17 cellular contexts compared by ENCODE assay signal in the genomic region with DNA sequence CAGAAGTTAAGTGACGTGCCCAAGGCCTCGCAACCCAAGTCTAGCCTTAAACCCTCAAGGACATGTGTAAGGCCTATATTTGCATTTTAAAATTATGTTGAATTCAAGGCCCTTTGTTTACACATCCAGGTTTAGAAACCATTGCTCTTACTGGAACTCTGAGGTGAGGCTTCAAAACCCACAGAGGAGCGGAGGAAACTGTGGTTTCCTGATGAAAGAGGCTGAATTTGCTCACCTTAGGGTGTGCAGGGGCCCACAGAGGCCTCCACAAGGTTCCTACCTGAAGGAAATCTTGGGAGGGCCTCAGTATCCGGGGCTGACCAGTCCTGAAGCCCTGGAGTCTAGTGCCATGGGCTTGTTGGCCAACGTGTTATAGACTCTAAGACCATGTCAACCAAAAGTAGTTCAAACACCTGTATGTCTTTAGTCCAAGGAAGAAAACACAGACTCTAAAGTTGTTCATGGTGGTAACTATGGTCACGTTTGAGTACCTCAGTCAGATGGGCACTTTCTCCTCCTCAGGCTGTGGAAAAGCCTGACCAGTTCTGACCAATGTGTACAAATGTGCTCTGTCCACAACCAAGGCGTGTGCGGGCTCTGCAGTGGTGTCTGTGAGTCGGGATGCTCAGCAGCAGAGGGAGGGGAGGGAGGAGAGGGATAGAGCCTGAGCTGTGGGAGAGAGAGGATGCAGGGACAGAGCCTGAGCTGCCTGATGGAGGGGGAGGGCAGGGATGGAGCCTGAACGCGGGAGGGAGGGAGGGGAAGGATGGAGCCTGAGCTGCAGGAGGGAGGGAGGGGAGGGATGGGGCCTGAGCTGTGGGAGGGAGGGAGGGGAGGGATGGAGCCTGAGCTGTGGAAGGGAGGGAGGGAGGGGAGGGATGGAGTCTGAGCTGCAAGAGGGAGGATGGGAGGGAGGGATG.
DNase-seq lines count a peak whose midpoint lies in the region; ATAC-seq, FAIRE-seq and TF ChIP-seq lines count a peak whose summit lies in the region.
"Had no signal": no experiment of that assay in that cellular context is flagged by ENCODE, and none has a peak within 500 bp of the region (broad histone marks: within the 10 kb centered on the region; RNA-seq: fewer than 3 reads in every experiment).

No MANE protein-coding gene starts in this region.

- no peak overlapping the region for H3K9ac ChIP-seq in HepG2 (ENCODE audit: insufficient read depth, low read depth, low read length)

- peaks cover 52% of the 10 kb centered on the region for H3K4me1 ChIP-seq in HepG2 (ENCODE audit: insufficient read depth, low read length)
- peaks cover 0 to 7% (median 0%) of the 10 kb centered on the region in 4 donors for H3K4me1 ChIP-seq in right lobe of liver

- peaks cover 23% of the 10 kb centered on the region for H3K27me3 Mint-ChIP-seq in activated T-helper 2 cell treated with anti-CD3 and anti-CD28 coated beads, Interferon-gamma antibody, Interleukin-2, Interleukin-4, amounts not matched to agents 10 μg/mL and 5 μg/mL and 100 μg/mL, durations not matched to agents 14 hours and 24 hours and 36 hours (ENCODE audit: low read depth)

- peaks cover 8% of the 10 kb centered on the region for H3K4me1 Mint-ChIP-seq in activated T-helper 2 cell treated with anti-CD3 and anti-CD28 coated beads, Interferon-gamma antibody, Interleukin-2, Interleukin-4, amounts not matched to agents 10 μg/mL and 5 μg/mL and 100 μg/mL, durations not matched to agents 14 hours and 24 hours and 36 hours (ENCODE audit: low read depth)
- H3K4me1 Mint-ChIP-seq in stimulated activated effector memory CD8-positive, alpha-beta T cell treated with anti-CD3 and anti-CD28 coated beads, Interleukin-12 subunit alpha, Interleukin-12 subunit beta, amount 100 ng/mL, for 72 hours = peaks cover 10% of the 10 kb centered on the region

- no TSS peak for BruUV-seq in HepG2 (replicated peaks; lab: Mats Ljungman, UMichigan)

- no peaks in the 10 kb centered on the region for H3K36me3 ChIP-seq in HepG2 (replicated peaks in 1 of 2; ENCODE audit: control insufficient read depth in 1 of 2, insufficient read depth in 2 of 2, low read length in 2 of 2)
- no peaks in the 10 kb centered on the region for H3K36me3 ChIP-seq in right lobe of liver
- H3K36me3 ChIP-seq: spleen had no signal

- POLR2A ChIA-PET in HepG2 (lab: Yijun Ruan, JAX) (no interaction called here), HEK293T (lab: Yijun Ruan, JAX) (no interaction called here)

- H3K27me3 ChIP-seq in HepG2 (ENCODE audit: control insufficient read depth in 1 of 2, insufficient read depth in 2 of 2, low read length in 2 of 2) = peaks cover 0 to under 1% of the 10 kb centered on the region in 2 experiments; a peak in 1 of 5 replicates
- H3K27me3 ChIP-seq in right lobe of liver = no peaks in the 10 kb centered on the region

- CTCF ChIA-PET in HepG2 (lab: Yijun Ruan, JAX; ENCODE audit: low intra/inter-chr PET ratio, low total read pairs) = no interaction called here
- CTCF ChIA-PET in HEK293T (lab: Yijun Ruan, JAX) = no interaction called here

- no peak for DNase-seq in HepG2 (ENCODE audit: low spot score)
- no peak for DNase-seq in right lobe of liver
- DNase-seq in activated T-helper 2 cell treated with anti-CD3 and anti-CD28 coated beads, Interferon-gamma antibody, Interleukin-2, Interleukin-4, amounts not matched to agents 10 μg/mL and 5 μg/mL and 100 μg/mL, durations not matched to agents 14 hours and 24 hours and 36 hours (ENCODE audit: low spot score) = peak; percentile 23
- no peak for DNase-seq in stimulated activated effector memory CD8-positive, alpha-beta T cell treated with anti-CD3 and anti-CD28 coated beads, Interleukin-12 subunit alpha, Interleukin-12 subunit beta, amount 100 ng/mL, for 72 hours (ENCODE audit: low spot score in 2 of 2)
- DNase-seq in globus pallidus (ENCODE audit: low spot score) = no peak
- no peak for DNase-seq in left colon
- no peak for DNase-seq in HEK293T (ENCODE audit: extremely low spot score)
- DNase-seq: activated CD4-positive, CD25-positive, alpha-beta regulatory T cell; cerebellar nuclear complex; DMS 273 treated with DMSO at 0.1 percent for 48 hours; kidney; NCI-H2227 treated with DMSO at 0.1 percent for 48 hours; PC-9; trophoblast cell had no signal

- intact Hi-C loops in HepG2 (cut with micrococcal nuclease; ENCODE audit: unreplicated experiment) (no loop called here), right lobe of liver (cut with DNase I) (no loop called here), left colon (cut with DNase I, micrococcal nuclease) (no loop called here)
- intact Hi-C loops in activated T-helper 2 cell treated with anti-CD3 and anti-CD28 coated beads, Interferon-gamma antibody, Interleukin-2, Interleukin-4, amounts not matched to agents 10 μg/mL and 5 μg/mL and 100 μg/mL, durations not matched to agents 14 hours and 24 hours and 36 hours (cut with micrococcal nuclease) = no loop called here

- H3K9me3 Mint-ChIP-seq in activated T-helper 2 cell treated with anti-CD3 and anti-CD28 coated beads, Interferon-gamma antibody, Interleukin-2, Interleukin-4, amounts not matched to agents 10 μg/mL and 5 μg/mL and 100 μg/mL, durations not matched to agents 14 hours and 24 hours and 36 hours = no peaks in the 10 kb centered on the region
- no peaks in the 10 kb centered on the region for H3K9me3 Mint-ChIP-seq in stimulated activated effector memory CD8-positive, alpha-beta T cell treated with anti-CD3 and anti-CD28 coated beads, Interleukin-12 subunit alpha, Interleukin-12 subunit beta, amount 100 ng/mL, for 72 hours

- no peaks in the 10 kb centered on the region for H3K36me3 Mint-ChIP-seq in activated T-helper 2 cell treated with anti-CD3 and anti-CD28 coated beads, Interferon-gamma antibody, Interleukin-2, Interleukin-4, amounts not matched to agents 10 μg/mL and 5 μg/mL and 100 μg/mL, durations not matched to agents 14 hours and 24 hours and 36 hours (ENCODE audit: low read depth)
- no peaks in the 10 kb centered on the region for H3K36me3 Mint-ChIP-seq in stimulated activated effector memory CD8-positive, alpha-beta T cell treated with anti-CD3 and anti-CD28 coated beads, Interleukin-12 subunit alpha, Interleukin-12 subunit beta, amount 100 ng/mL, for 72 hours

- no peak overlapping the region for H3K4me3 Mint-ChIP-seq in activated T-helper 2 cell treated with anti-CD3 and anti-CD28 coated beads, Interferon-gamma antibody, Interleukin-2, Interleukin-4, amounts not matched to agents 10 μg/mL and 5 μg/mL and 100 μg/mL, durations not matched to agents 14 hours and 24 hours and 36 hours (ENCODE audit: low read depth)
- H3K4me3 Mint-ChIP-seq in stimulated activated effector memory CD8-positive, alpha-beta T cell treated with anti-CD3 and anti-CD28 coated beads, Interleukin-12 subunit alpha, Interleukin-12 subunit beta, amount 100 ng/mL, for 72 hours = no peak overlapping the region

- TF ChIP-seq POLR2A in HepG2 (IDR thresholded peaks at IDR 0.05; ENCODE audit: insufficient read depth in 1 of 2, low read depth in 2 of 2, low read length in 2 of 2) = no peak
- TF ChIP-seq POLR2A in right lobe of liver (IDR thresholded peaks at IDR 0.05) = no peak

- H4K20me1 ChIP-seq in HepG2 (ENCODE audit: insufficient read depth, low read length) = no peaks in the 10 kb centered on the region

- WGBS in HepG2 (ENCODE audit: low lambda C conversion rate) = 41% methylated on average over 9 of the region's 11 CpGs
- WGBS in right lobe of liver (ENCODE audit: insufficient coverage, low coverage, low lambda C conversion rate, missing lambda C conversion rate) = 65% methylated on average over 10 of the region's 11 CpGs

- no peak overlapping the region for H3K27ac ChIP-seq in HepG2 (ENCODE audit: extremely low read length, insufficient read depth, low read length)
- no peak overlapping the region for H3K27ac ChIP-seq in right lobe of liver
- H3K27ac ChIP-seq: epithelial cell of prostate, PC-9, spleen had no signal

- no peak overlapping the region for H3K27ac Mint-ChIP-seq in activated T-helper 2 cell treated with anti-CD3 and anti-CD28 coated beads, Interferon-gamma antibody, Interleukin-2, Interleukin-4, amounts not matched to agents 10 μg/mL and 5 μg/mL and 100 μg/mL, durations not matched to agents 14 hours and 24 hours and 36 hours
- no peak overlapping the region for H3K27ac Mint-ChIP-seq in stimulated activated effector memory CD8-positive, alpha-beta T cell treated with anti-CD3 and anti-CD28 coated beads, Interleukin-12 subunit alpha, Interleukin-12 subunit beta, amount 100 ng/mL, for 72 hours

- H3K79me2 ChIP-seq in HepG2 (ENCODE audit: insufficient read depth, low read length) = no peaks in the 10 kb centered on the region

- no peak for FAIRE-seq in HepG2 (lab: Jason Lieb, UNC)
- FAIRE-seq: kidney had no signal

- H3K4me3 ChIP-seq in HepG2 (replicated peaks in 1 of 3; ENCODE audit: insufficient read depth in 1 of 3, low read depth in 2 of 3, low read length in 3 of 3) = no peak overlapping the region
- H3K4me3 ChIP-seq in right lobe of liver = no peak overlapping the region
- H3K4me3 ChIP-seq: PC-9 had no signal

- no peak overlapping the region for H2AFZ ChIP-seq in HepG2 (ENCODE audit: low read length)
- H2AFZ ChIP-seq: PC-9 had no signal

- no peaks in the 10 kb centered on the region for H3K9me3 ChIP-seq in HepG2 (ENCODE audit: low read length)
- H3K9me3 ChIP-seq in right lobe of liver = no peaks in the 10 kb centered on the region
- H3K9me3 ChIP-seq: spleen had no signal

- TF ChIP-seq CTCF in HepG2 (CRISPR knock-in tag; IDR thresholded peaks at IDR 0.05) = no peak
- no peak for TF ChIP-seq CTCF in right lobe of liver (IDR thresholded peaks at IDR 0.05)

- TF ChIP-seq EP300 in HepG2 (IDR thresholded peaks at IDR 0.05; ENCODE audit: low read depth in 2 of 2, low read length in 2 of 2) (no peak), HepG2 (CRISPR knock-in tag; IDR thresholded peaks at IDR 0.05; ENCODE audit: borderline replicate concordance) (no peak)

- no peak for TF ChIP-seq RAD21 in HepG2 (CRISPR knock-in tag; IDR thresholded peaks at IDR 0.05)

- in situ Hi-C loops in HepG2 (cut with HindIII; ENCODE audit: extremely low pct_ligation_motif_present, low pct_unique_long_range_greater_than_20kb) = no loop called here

- no peak for ATAC-seq in HepG2
- no peak for ATAC-seq in right lobe of liver
- peak; percentile 60 for ATAC-seq in HG02885 (IDR thresholded peaks at IDR 0.05; ENCODE audit: poor library complexity, unreplicated experiment)
- ATAC-seq in stimulated activated effector memory CD8-positive, alpha-beta T cell treated with anti-CD3 and anti-CD28 coated beads, Interleukin-12 subunit alpha, Interleukin-12 subunit beta, amount 100 ng/mL, for 72 hours = peak; percentile 72
- no peak for ATAC-seq in left colon

- H3K4me2 ChIP-seq in HepG2 (ENCODE audit: low read depth, low read length) = no peak overlapping the region
- H3K4me2 ChIP-seq: PC-9 had no signal

TF ChIP-seq in HEK293T, 16 proteins besides CTCF, POLR2A, EP300 and RAD21 (continues in another document):
- TF ChIP-seq LEF1 (IDR thresholded peaks at IDR 0.05; ENCODE audit: borderline replicate concordance) = no peak
- TF ChIP-seq BHLHE40 (IDR thresholded peaks at IDR 0.05; ENCODE audit: borderline replicate concordance) = no peak
- TF ChIP-seq ELF4 (IDR thresholded peaks at IDR 0.05) = no peak
- no peak for TF ChIP-seq CTBP1 (IDR thresholded peaks at IDR 0.05; ENCODE audit: borderline replicate concordance)
- no peak for TF ChIP-seq HDGF (IDR thresholded peaks at IDR 0.05; ENCODE audit: borderline replicate concordance)
- no peak for TF ChIP-seq ZNF384 (IDR thresholded peaks at IDR 0.05)
- no peak for TF ChIP-seq ARNT (IDR thresholded peaks at IDR 0.05)
- no peak for TF ChIP-seq FOXK2 (IDR thresholded peaks at IDR 0.05)

Comparison
In these comparisons a context has a peak if more than half of its experiments do, and no peak if none do; other contexts are left out.
1. ATAC-seq: peak in HG02885 (single experiment) and stimulated activated effector memory CD8-positive, alpha-beta T cell treated with anti-CD3 and anti-CD28 coated beads, Interleukin-12 subunit alpha, Interleukin-12 subunit beta, amount 100 ng/mL, for 72 hours (single experiment); none in HepG2 (single experiment), right lobe of liver (0 of 4) and left colon (single experiment).